In the genomic region with DNA sequence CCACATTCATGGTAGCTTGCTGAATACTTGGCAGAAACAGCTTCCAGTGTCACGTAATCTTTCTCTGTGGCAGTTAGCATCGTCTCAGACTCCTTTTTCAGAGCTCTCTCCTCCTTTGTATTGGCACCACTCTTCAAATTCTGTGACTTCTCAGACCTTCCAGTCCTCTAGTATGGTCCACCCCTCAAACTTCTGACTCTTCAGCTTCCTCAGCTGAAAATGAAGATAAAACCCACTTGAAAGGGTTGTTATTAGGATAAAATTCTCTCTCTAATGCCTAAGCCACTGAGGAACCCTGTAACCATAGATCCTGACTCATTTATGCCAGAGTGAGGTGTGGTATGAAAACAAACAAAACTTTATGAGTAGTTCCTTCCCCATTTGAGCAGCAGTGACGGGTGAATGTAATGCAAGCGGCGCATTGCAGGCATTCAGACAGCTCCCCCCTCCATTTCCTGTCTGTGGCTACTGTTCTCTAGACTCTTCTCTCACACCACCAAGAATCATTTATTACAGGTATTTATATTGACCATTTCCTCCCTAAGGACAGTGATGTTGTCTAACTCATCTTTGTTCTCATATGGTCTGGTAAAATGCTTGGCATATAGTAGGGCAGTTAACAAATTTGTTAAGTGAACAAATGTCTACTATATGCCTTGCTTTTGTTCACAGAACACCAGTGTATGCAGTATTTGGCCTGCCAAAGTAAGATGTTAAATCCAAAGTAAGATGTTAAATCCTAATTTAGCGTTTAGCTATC, we compare ENCODE assay signal across 9 cellular contexts. TPM values are rescaled to one million over a fixed set of nuclear protein-coding genes. Genes with fewer than 3 reads are reported as not detected.
DNase-seq lines count a peak whose midpoint lies in the region; ATAC-seq and TF ChIP-seq lines count a peak whose summit lies in the region.
"Had no signal": no experiment of that assay in that cellular context is flagged by ENCODE, and none has a peak within 500 bp of the region (broad histone marks: within the 10 kb centered on the region; RNA-seq: fewer than 3 reads in every experiment).

No MANE protein-coding gene starts in this region.

- DNase-seq in ELF-1 (ENCODE audit: low read depth, low spot score): peak; percentile 15
- DNase-seq in KG1 (lab: John Stamatoyannopoulos, UW): peak; percentile 63
- peak; percentile 56 for DNase-seq in activated CD4-positive, alpha-beta T cell treated with anti-CD3 and anti-CD28 coated beads for 1 hour
- peak; percentile 90 to 97 for DNase-seq in dermis microvascular lymphatic vessel endothelial cell (ENCODE audit: low read depth in 2 of 2)
- peak; percentile 28 to 74 for DNase-seq in stimulated activated effector memory CD8-positive, alpha-beta T cell treated with anti-CD3 and anti-CD28 coated beads, Interleukin-12 subunit alpha, Interleukin-12 subunit beta, amount 100 ng/mL, for 72 hours (ENCODE audit: low spot score in 2 of 2)
- no peak for DNase-seq in progenitor cell of endocrine pancreas (ENCODE audit: low spot score, unreplicated experiment)

- H3K27ac Mint-ChIP-seq in stimulated activated effector memory CD8-positive, alpha-beta T cell treated with anti-CD3 and anti-CD28 coated beads, Interleukin-12 subunit alpha, Interleukin-12 subunit beta, amount 100 ng/mL, for 72 hours: no peak overlapping the region
- H3K27ac Mint-ChIP-seq in progenitor cell of endocrine pancreas: no peak overlapping the region

- H3K9me3 ChIP-seq in muscle layer of colon (ENCODE audit: low read length): no peaks in the 10 kb centered on the region
- H3K9me3 ChIP-seq: SJCRH30 had no signal

- H3K9me3 Mint-ChIP-seq in stimulated activated effector memory CD8-positive, alpha-beta T cell treated with anti-CD3 and anti-CD28 coated beads, Interleukin-12 subunit alpha, Interleukin-12 subunit beta, amount 100 ng/mL, for 72 hours: no peaks in the 10 kb centered on the region
- no peaks in the 10 kb centered on the region for H3K9me3 Mint-ChIP-seq in progenitor cell of endocrine pancreas (ENCODE audit: low read depth)

- H3K27ac ChIP-seq in muscle layer of colon (ENCODE audit: low read depth, low read length): peak overlapping the region; percentile 52
- H3K27ac ChIP-seq: SJCRH30 had no signal

- H3K36me3 ChIP-seq in muscle layer of colon (ENCODE audit: insufficient read depth, low read length): no peaks in the 10 kb centered on the region
- H3K36me3 ChIP-seq: SJCRH30 had no signal

- peak overlapping the region in 1 of 2 donors; percentile 37 for H3K4me3 ChIP-seq in muscle layer of colon (ENCODE audit: low read depth in 1 of 2, low read length in 2 of 2)
- H3K4me3 ChIP-seq: SJCRH30 had no signal

- H3K4me3 Mint-ChIP-seq in stimulated activated effector memory CD8-positive, alpha-beta T cell treated with anti-CD3 and anti-CD28 coated beads, Interleukin-12 subunit alpha, Interleukin-12 subunit beta, amount 100 ng/mL, for 72 hours: no peak overlapping the region
- no peak overlapping the region for H3K4me3 Mint-ChIP-seq in progenitor cell of endocrine pancreas (ENCODE audit: low read depth)

- peaks cover 35% of the 10 kb centered on the region for H3K4me1 ChIP-seq in muscle layer of colon (ENCODE audit: insufficient read depth, low read length)
- H3K4me1 ChIP-seq: SJCRH30 had no signal

- H3K27me3 ChIP-seq in muscle layer of colon (ENCODE audit: control insufficient read depth in 1 of 2, insufficient read depth in 2 of 2, low read length in 2 of 2): no peaks in the 10 kb centered on the region
- H3K27me3 ChIP-seq: SJCRH30 had no signal

- no peaks in the 10 kb centered on the region for H3K27me3 Mint-ChIP-seq in progenitor cell of endocrine pancreas

- peaks cover 4% of the 10 kb centered on the region for H3K4me1 Mint-ChIP-seq in stimulated activated effector memory CD8-positive, alpha-beta T cell treated with anti-CD3 and anti-CD28 coated beads, Interleukin-12 subunit alpha, Interleukin-12 subunit beta, amount 100 ng/mL, for 72 hours
- peaks cover 6% of the 10 kb centered on the region for H3K4me1 Mint-ChIP-seq in progenitor cell of endocrine pancreas (ENCODE audit: low read depth)

- no peak overlapping the region for H3K9ac ChIP-seq in muscle layer of colon (ENCODE audit: low read length)

- peak; percentile 98 for ATAC-seq in GM21786 (IDR thresholded peaks at IDR 0.05; ENCODE audit: unreplicated experiment)
- ATAC-seq in stimulated activated effector memory CD8-positive, alpha-beta T cell treated with anti-CD3 and anti-CD28 coated beads, Interleukin-12 subunit alpha, Interleukin-12 subunit beta, amount 100 ng/mL, for 72 hours: peak; percentile 100

- TF ChIP-seq CTCF in progenitor cell of endocrine pancreas (IDR thresholded peaks at IDR 0.05; ENCODE audit: unreplicated experiment): no peak

- H3K36me3 Mint-ChIP-seq in stimulated activated effector memory CD8-positive, alpha-beta T cell treated with anti-CD3 and anti-CD28 coated beads, Interleukin-12 subunit alpha, Interleukin-12 subunit beta, amount 100 ng/mL, for 72 hours: no peaks in the 10 kb centered on the region
- H3K36me3 Mint-ChIP-seq in progenitor cell of endocrine pancreas (ENCODE audit: insufficient read depth): no peaks in the 10 kb centered on the region

RNA-seq across cellular contexts. Expression of gene GALNT1, which starts 35.3 kb away (rescaled TPM):
- total RNA-seq in dermis microvascular lymphatic vessel endothelial cell (127 and 164 TPM in 2 replicates), progenitor cell of endocrine pancreas (92.1 and 92.8 TPM in 2 replicates)
